ENCODE assay signal across 8 cellular contexts in the genomic region with DNA sequence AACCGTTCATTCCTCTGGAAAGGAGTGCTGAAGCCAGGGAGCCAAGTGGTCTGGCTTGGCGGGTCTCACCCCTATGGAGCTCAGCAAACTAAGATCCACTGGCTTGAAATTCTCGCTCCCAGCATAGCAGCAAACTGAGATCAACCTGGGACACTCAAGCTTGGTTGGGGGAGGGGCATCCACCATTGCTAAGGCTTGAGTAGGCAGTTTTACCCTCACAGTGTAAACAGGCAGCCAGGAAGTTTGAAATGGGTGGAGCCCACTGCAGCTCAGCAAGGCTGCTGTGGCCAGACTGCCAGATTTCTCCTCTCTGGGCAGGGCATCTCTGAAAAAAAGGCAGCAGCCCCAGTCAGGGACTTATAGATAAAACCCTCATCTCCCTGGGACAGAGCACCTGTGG.
DNase-seq lines count a peak whose midpoint lies in the region; ATAC-seq and TF ChIP-seq lines count a peak whose summit lies in the region.
"Not testable (repeated sequence)": the region's sequence is repeated elsewhere in the genome, so short reads cannot be mapped to it uniquely, and the experiment has no call there.

No MANE protein-coding gene starts in this region.

- DNase-seq in DMS153 (lab: John Stamatoyannopoulos, UW) (peak; percentile 10), GM23338 (ENCODE audit: low spot score) (peak; percentile 34), LoVo (ENCODE audit: low spot score) (peak; percentile 19), NCI-H510A treated with DMSO at 0.1 percent for 48 hours (lab: John Stamatoyannopoulos, UW) (peak; percentile 42), endodermal cell (peak; percentile 80), islet precursor cell (peak; percentile 81)
- not testable (repeated sequence) for DNase-seq in RWPE2 (ENCODE audit: low spot score); neuronal stem cell (ENCODE audit: low spot score)

- not testable (repeated sequence) for H3K79me2 ChIP-seq in GM23338 (replicated peaks; ENCODE audit: insufficient read depth)

- not testable (repeated sequence) for H4K91ac ChIP-seq in neuronal stem cell (ENCODE audit: low read depth, low read length, poor library complexity)

- H3K18ac ChIP-seq in neuronal stem cell (ENCODE audit: low read length) = not testable (repeated sequence)

- H2BK120ac ChIP-seq in neuronal stem cell (ENCODE audit: low read depth, low read length) = not testable (repeated sequence)

- not testable (repeated sequence) for H3K27me3 ChIP-seq in GM23338 (ENCODE audit: insufficient read depth); RWPE2 (ENCODE audit: insufficient read depth, poor library complexity, severe bottlenecking); endodermal cell (ENCODE audit: control insufficient read depth, insufficient read depth, low read length, poor library complexity, severe bottlenecking); neuronal stem cell (ENCODE audit: control insufficient read depth in 3 of 3, insufficient read depth in 3 of 3, low read depth in 1 of 3, low read length in 3 of 3)

- H3K27ac ChIP-seq in GM23338 (ENCODE audit: low read depth); RWPE2 (ENCODE audit: poor library complexity, severe bottlenecking); endodermal cell (ENCODE audit: low read depth, low read length); neuronal stem cell (replicated peaks; ENCODE audit: low read length): not testable (repeated sequence)

- H3K14ac ChIP-seq in neuronal stem cell (ENCODE audit: low read length) = not testable (repeated sequence)

- H2AK5ac ChIP-seq in neuronal stem cell (ENCODE audit: low read depth, low read length) = not testable (repeated sequence)

- H3K9me2 ChIP-seq in GM23338 (ENCODE audit: insufficient read depth) = not testable (repeated sequence)

- WGBS in endodermal cell (ENCODE audit: insufficient coverage in 1 of 2, insufficient read length in 1 of 2), 2 experiments = 88 to 100% methylated on average over 3 of the region's 3 CpGs
- WGBS in neuronal stem cell (ENCODE audit: extremely low coverage in 2 of 2, insufficient read length in 2 of 2, insufficient replicate concordance in 1 of 2), 2 donors = no CpG with 5 or more reads among the region's 3 CpGs

- H3K9ac ChIP-seq in endodermal cell (ENCODE audit: extremely low read depth, low read length, poor library complexity, severe bottlenecking); neuronal stem cell (ENCODE audit: low read depth, low read length, poor library complexity): not testable (repeated sequence)

- not testable (repeated sequence) for H3K27ac Mint-ChIP-seq in GM23338, endodermal cell

- not testable (repeated sequence) for H3K36me3 Mint-ChIP-seq in GM23338 (ENCODE audit: low read depth); endodermal cell (ENCODE audit: low read depth)

- not testable (repeated sequence) for H2BK5ac ChIP-seq in neuronal stem cell (ENCODE audit: low read length)

- not testable (repeated sequence) for H3K27me3 Mint-ChIP-seq in GM23338 (ENCODE audit: insufficient read depth, low read depth, poor library complexity); endodermal cell (ENCODE audit: insufficient read depth)

- H3K4me3 Mint-ChIP-seq in GM23338, endodermal cell: not testable (repeated sequence)

- not testable (repeated sequence) for H3K79me1 ChIP-seq in neuronal stem cell (ENCODE audit: low read depth, low read length)

- H2BK12ac ChIP-seq in neuronal stem cell (ENCODE audit: low read length) = not testable (repeated sequence)

- H3K4me1 Mint-ChIP-seq in GM23338 = peaks cover 14% of the 10 kb centered on the region
- H3K4me1 Mint-ChIP-seq in endodermal cell = peaks cover 12% of the 10 kb centered on the region

- not testable (repeated sequence) for ATAC-seq in GM23338
- ATAC-seq in RWPE2 (ENCODE audit: low read depth) = peak; percentile 55; the same call in 2 of the 3 replicates

- not testable (repeated sequence) for H3K9me3 Mint-ChIP-seq in GM23338
- H3K9me3 Mint-ChIP-seq in endodermal cell = peaks cover 16% of the 10 kb centered on the region

- H4K20me1 ChIP-seq in GM23338 (replicated peaks; ENCODE audit: insufficient read depth) = not testable (repeated sequence)

- not testable (repeated sequence) for H2BK15ac ChIP-seq in neuronal stem cell (ENCODE audit: low read length)

- not testable (repeated sequence) for H3K4ac ChIP-seq in neuronal stem cell (ENCODE audit: low read length)

- not testable (repeated sequence) for H3F3A ChIP-seq in GM23338 (replicated peaks; ENCODE audit: low read depth)

- H2AFZ ChIP-seq in GM23338 (peak overlapping the region; percentile 70; the same call in 1 of the 2 replicates), neuronal stem cell (ENCODE audit: low read length) (peak overlapping the region; percentile 45)

- not testable (repeated sequence) for H3K4me1 ChIP-seq in GM23338 (ENCODE audit: insufficient read depth); RWPE2 (ENCODE audit: insufficient read depth, poor library complexity, severe bottlenecking); endodermal cell (ENCODE audit: control insufficient read depth, insufficient read depth, low read length); neuronal stem cell (ENCODE audit: control insufficient read depth in 2 of 2, insufficient read depth in 1 of 2, low read depth in 1 of 2, low read length in 2 of 2)

- H3K36me3 ChIP-seq in GM23338 (ENCODE audit: insufficient read depth); RWPE2 (ENCODE audit: low read depth); endodermal cell (ENCODE audit: control insufficient read depth, insufficient read depth, low read length); neuronal stem cell (replicated peaks in 1 of 2; ENCODE audit: control insufficient read depth in 2 of 2, insufficient read depth in 2 of 2, low read length in 2 of 2): not testable (repeated sequence)

- H3K4me3 ChIP-seq in GM23338; RWPE2 (ENCODE audit: severe bottlenecking); endodermal cell (ENCODE audit: low read length); neuronal stem cell (ENCODE audit: low read length in 2 of 2): not testable (repeated sequence)

- TF ChIP-seq CTCF in GM23338 (conservative IDR thresholded peaks at IDR 0.05; ENCODE audit: low read depth in 2 of 2); RWPE2 (IDR thresholded peaks at IDR 0.05; ENCODE audit: poor library complexity, severe bottlenecking); endodermal cell (conservative IDR thresholded peaks at IDR 0.05): not testable (repeated sequence)

- H3K23ac ChIP-seq in neuronal stem cell (ENCODE audit: low read depth, low read length, poor library complexity) = not testable (repeated sequence)

- H3K9me3 ChIP-seq in RWPE2 (ENCODE audit: severe bottlenecking); neuronal stem cell (replicated peaks in 1 of 2; ENCODE audit: control insufficient read depth in 2 of 2, insufficient read depth in 1 of 2, low read depth in 1 of 2, low read length in 2 of 2): not testable (repeated sequence)
- peaks cover 36% of the 10 kb centered on the region for H3K9me3 ChIP-seq in endodermal cell (ENCODE audit: control insufficient read depth, low read length)

- not testable (repeated sequence) for H4K8ac ChIP-seq in neuronal stem cell (ENCODE audit: low read depth, low read length)

- not testable (repeated sequence) for H3K4me2 ChIP-seq in GM23338; neuronal stem cell (ENCODE audit: insufficient read depth, low read length, poor library complexity, severe bottlenecking)
